13 cellular contexts compared by ENCODE assay signal in the genomic region with DNA sequence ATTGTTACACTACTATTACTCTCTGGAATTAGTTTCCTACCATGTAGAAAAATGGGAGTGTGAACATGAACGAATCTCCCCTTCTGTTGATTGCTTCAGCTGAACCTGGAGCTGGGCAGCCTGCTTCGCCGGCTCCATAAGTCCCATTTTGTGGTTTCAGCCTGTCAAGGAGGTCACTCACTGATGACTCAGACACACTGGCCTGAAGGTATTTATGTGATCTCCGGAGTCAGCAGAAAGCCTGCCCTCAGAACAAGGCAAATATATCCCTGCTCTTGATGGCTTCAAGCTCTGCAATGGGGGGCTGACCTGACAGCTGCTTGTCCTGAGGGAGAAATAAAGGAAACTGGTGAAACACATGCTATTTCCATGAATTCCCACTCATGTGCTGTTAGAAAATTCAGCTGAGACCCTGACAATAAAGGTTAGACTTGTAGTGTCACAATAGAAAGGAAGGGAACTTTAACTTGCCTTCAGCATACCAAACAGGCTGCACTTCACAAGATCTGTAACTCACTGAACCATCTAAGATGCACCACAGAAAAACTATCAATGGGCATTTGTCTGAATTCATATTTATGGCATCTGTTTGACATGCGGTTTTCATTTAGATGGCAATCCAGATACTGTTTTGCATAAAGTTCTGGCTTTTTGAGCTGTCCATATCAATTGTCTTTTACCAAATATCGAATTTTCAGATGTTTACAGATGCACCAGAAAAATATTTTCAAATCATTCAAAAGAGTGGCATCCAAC.
A peak's percentile ranks its signal among the peaks of the same experiment; 100 is the strongest.
DNase-seq lines count a peak whose midpoint lies in the region; ATAC-seq and TF ChIP-seq lines count a peak whose summit lies in the region.
"Had no signal": no experiment of that assay in that cellular context is flagged by ENCODE, and none has a peak within 500 bp of the region (broad histone marks: within the 10 kb centered on the region; RNA-seq: fewer than 3 reads in every experiment).

No MANE protein-coding gene starts in this region.

- TF ChIP-seq CTCF in astrocyte of the spinal cord (IDR thresholded peaks at IDR 0.05; ENCODE audit: low read depth, low read length) (no peak), transverse colon (IDR thresholded peaks at IDR 0.05) (no peak)

- 39 to 48% methylated on average over 5 to 6 of the region's 6 CpGs for WGBS in transverse colon (ENCODE audit: low coverage in 1 of 2), 2 donors

- DNase-seq in AG20443 (ENCODE audit: low spot score): peak; percentile 81
- peak; percentile 44 for DNase-seq in LoVo (ENCODE audit: low spot score)
- peak; percentile 92 for DNase-seq in astrocyte of the spinal cord (ENCODE audit: low read depth, low spot score)
- DNase-seq in kidney glomerular epithelial cell (lab: John Stamatoyannopoulos, UW): peak; percentile 79
- no peak for DNase-seq in NCI-H1048 (lab: John Stamatoyannopoulos, UW)
- DNase-seq in transverse colon: no peak
- DNase-seq: activated naive CD4-positive, alpha-beta T cell treated with anti-CD3 and anti-CD28 coated beads, Interleukin-2, amount 10 ng/mL, durations not matched to agents 7 days and 5 days; heart left ventricle; NCI-H1436 treated with DMSO at 0.1 percent for 48 hours; T-helper 1 cell had no signal

- ATAC-seq in HG02571 (IDR thresholded peaks at IDR 0.05; ENCODE audit: unreplicated experiment): no peak
- no peak for ATAC-seq in activated CD4-positive, CD25-positive, alpha-beta regulatory T cell treated with anti-CD3 and anti-CD28 coated beads, Interleukin-2, amount 50 U/mL, for 24 hours
- ATAC-seq: heart left ventricle had no signal

- no peak overlapping the region for H3K27ac ChIP-seq in transverse colon
- H3K27ac ChIP-seq: heart left ventricle, neutrophil had no signal

- no peaks in the 10 kb centered on the region for H3K4me1 ChIP-seq in transverse colon
- H3K4me1 ChIP-seq: heart left ventricle had no signal

- no peak for TF ChIP-seq POLR2A in transverse colon (IDR thresholded peaks at IDR 0.05)

- H3K9me3 ChIP-seq in transverse colon: no peaks in the 10 kb centered on the region
- H3K9me3 ChIP-seq: neutrophil had no signal

- no peaks in the 10 kb centered on the region for H3K27me3 ChIP-seq in transverse colon
- H3K27me3 ChIP-seq: heart left ventricle, neutrophil had no signal

- in situ Hi-C loops in astrocyte of the spinal cord (cut with HindIII; ENCODE audit: low sequenced_read_pairs): no loop called here
- in situ Hi-C loops in transverse colon (cut with MboI; ENCODE audit: low pct_ligation_motif_present in 1 of 4, low pct_unique_long_range_greater_than_20kb in 1 of 4, low sequenced_read_pairs in 3 of 4): no loop called here

- H3K4me3 ChIP-seq in astrocyte of the spinal cord (ENCODE audit: low read depth, low read length) (no peak overlapping the region), transverse colon (no peak overlapping the region)
- H3K4me3 ChIP-seq: heart left ventricle had no signal

- no peaks in the 10 kb centered on the region for H3K36me3 ChIP-seq in transverse colon
- H3K36me3 ChIP-seq: heart left ventricle, neutrophil had no signal

- TF ChIP-seq EP300 in transverse colon (IDR thresholded peaks at IDR 0.05; ENCODE audit: low read depth): no peak

- intact Hi-C loops in transverse colon (cut with DNase I; ENCODE audit: low total_unique reads): no loop called here

Comparison
In these comparisons a context has a peak if more than half of its experiments do, and no peak if none do; other contexts are left out.
1. DNase-seq: peak in AG20443 (single experiment), LoVo (single experiment), astrocyte of the spinal cord (single experiment) and kidney glomerular epithelial cell (single experiment); none in NCI-H1048 (single experiment) and transverse colon (single experiment).